1 cellular context compared by ENCODE assay signal in genomic region chr12:109428038-109428629, GRCh38.
A peak's percentile ranks its signal among the peaks of the same experiment; 100 is the strongest.
TF ChIP-seq lines count a peak whose summit lies in the region.

No MANE protein-coding gene starts in this region.

TF ChIP-seq in HepG2, 621 proteins besides CTCF, POLR2A, EP300 and RAD21 (continued from another document and continues in another):
- no peak for TF ChIP-seq ZUFSP (CRISPR knock-in tag; IDR thresholded peaks at IDR 0.05; ENCODE audit: borderline replicate concordance)
- TF ChIP-seq ZNF3 (CRISPR knock-in tag; IDR thresholded peaks at IDR 0.05) = 0 out of 2 replicates have a peak, but pooled peaks have one; percentile 45
- no peak for TF ChIP-seq SSRP1 (CRISPR knock-in tag; IDR thresholded peaks at IDR 0.05)
- TF ChIP-seq KDM6A (CRISPR knock-in tag; IDR thresholded peaks at IDR 0.05; ENCODE audit: low read depth) = no peak
- TF ChIP-seq ZNF160 (CRISPR knock-in tag; IDR thresholded peaks at IDR 0.05) = no peak
- TF ChIP-seq ZBTB21 (CRISPR knock-in tag; IDR thresholded peaks at IDR 0.05) = no peak
- TF ChIP-seq ATRX (CRISPR knock-in tag; IDR thresholded peaks at IDR 0.05; ENCODE audit: borderline replicate concordance) = no peak
- no peak for TF ChIP-seq NR0B2 (CRISPR knock-in tag; IDR thresholded peaks at IDR 0.05)
- TF ChIP-seq JARID2 (CRISPR knock-in tag; IDR thresholded peaks at IDR 0.05; ENCODE audit: insufficient replicate concordance) = no peak
- no peak for TF ChIP-seq ZNF597 (CRISPR knock-in tag; IDR thresholded peaks at IDR 0.05)
- no peak for TF ChIP-seq DNMT1 (CRISPR knock-in tag; IDR thresholded peaks at IDR 0.05)
- no peak for TF ChIP-seq SP1 (IDR thresholded peaks at IDR 0.05)
- TF ChIP-seq SP1 (CRISPR knock-in tag; IDR thresholded peaks at IDR 0.05) = no peak
- TF ChIP-seq ZNF768 (CRISPR knock-in tag; IDR thresholded peaks at IDR 0.05) = no peak
- no peak for TF ChIP-seq ATF1 (CRISPR knock-in tag; IDR thresholded peaks at IDR 0.05)
- TF ChIP-seq SRF (IDR thresholded peaks at IDR 0.05; ENCODE audit: low read depth, low read length) = no peak
- no peak for TF ChIP-seq KDM5B (CRISPR knock-in tag; IDR thresholded peaks at IDR 0.05; ENCODE audit: borderline replicate concordance)
- no peak for TF ChIP-seq MED8 (CRISPR knock-in tag; IDR thresholded peaks at IDR 0.05; ENCODE audit: insufficient replicate concordance)
- no peak for TF ChIP-seq CHD4 (IDR thresholded peaks at IDR 0.05; ENCODE audit: borderline replicate concordance, low read length)
- no peak for TF ChIP-seq ZNF407 (CRISPR knock-in tag; IDR thresholded peaks at IDR 0.05; ENCODE audit: not compliant biosample characterization)
- no peak for TF ChIP-seq HCFC1 (IDR thresholded peaks at IDR 0.05; ENCODE audit: low read depth, low read length)
- no peak for TF ChIP-seq ZNF430 (CRISPR knock-in tag; IDR thresholded peaks at IDR 0.05)
- no peak for TF ChIP-seq NFATC3 (CRISPR knock-in tag; IDR thresholded peaks at IDR 0.05)
- TF ChIP-seq PRDM10 (CRISPR knock-in tag; IDR thresholded peaks at IDR 0.05; ENCODE audit: low read depth) = no peak
- no peak for TF ChIP-seq NPAS2 (CRISPR knock-in tag; IDR thresholded peaks at IDR 0.05; ENCODE audit: borderline replicate concordance)
- TF ChIP-seq AHR (CRISPR knock-in tag; IDR thresholded peaks at IDR 0.05) = no peak
- no peak for TF ChIP-seq AKNA (CRISPR knock-in tag; IDR thresholded peaks at IDR 0.05; ENCODE audit: borderline replicate concordance)
- peak; percentile 54; the same call in 1 of the 2 replicates for TF ChIP-seq ZNF614 (CRISPR knock-in tag; IDR thresholded peaks at IDR 0.05; ENCODE audit: borderline replicate concordance)
